8 cellular contexts compared by ENCODE assay signal in genomic region chr11:32893947-32894827, GRCh38. TPM values are rescaled to one million over a fixed set of nuclear protein-coding genes. Genes with fewer than 3 reads are reported as not detected.
A peak's percentile ranks its signal among the peaks of the same experiment; 100 is the strongest.
DNase-seq lines count a peak whose midpoint lies in the region; ATAC-seq, FAIRE-seq and TF ChIP-seq lines count a peak whose summit lies in the region.

No MANE protein-coding gene starts in this region.

- no peaks in the 10 kb centered on the region for H3K36me3 ChIP-seq in esophagus muscularis mucosa

- peaks cover 31% of the 10 kb centered on the region for H3K4me1 Mint-ChIP-seq in type B pancreatic cell (ENCODE audit: unreplicated experiment)

- TF ChIP-seq CTCF in VCaP (conservative IDR thresholded peaks at IDR 0.05) (no peak), esophagus muscularis mucosa (IDR thresholded peaks at IDR 0.05) (no peak), type B pancreatic cell (conservative IDR thresholded peaks at IDR 0.05) (no peak)

- TF ChIP-seq POLR2A in H54 (IDR thresholded peaks at IDR 0.05; ENCODE audit: low read depth, low read length) = 0 out of 2 replicates have a peak, but pooled peaks have one; percentile 19
- no peak for TF ChIP-seq POLR2A in esophagus muscularis mucosa (IDR thresholded peaks at IDR 0.05; ENCODE audit: low read depth)

- no peak for TF ChIP-seq EP300 in esophagus muscularis mucosa (IDR thresholded peaks at IDR 0.05)

- peak overlapping the region; percentile 96 for H3K4me3 Mint-ChIP-seq in type B pancreatic cell

- no peaks in the 10 kb centered on the region for H3K9me3 Mint-ChIP-seq in type B pancreatic cell

- no peaks in the 10 kb centered on the region for H3K9me3 ChIP-seq in esophagus muscularis mucosa

- H3K27ac ChIP-seq in VCaP (peak overlapping the region; percentile 58; the same call in 1 of the 2 replicates), esophagus muscularis mucosa (replicated peaks in 1 of 4) (peak overlapping the region; percentile 85 to 97 (median 96))

- peaks cover 3% of the 10 kb centered on the region for H3K27me3 Mint-ChIP-seq in type B pancreatic cell

- peak overlapping the region; percentile 71 to 99 (median 96) for H3K4me3 ChIP-seq in esophagus muscularis mucosa

- peaks cover 12 to 32% (median 21%) of the 10 kb centered on the region in 4 donors for H3K4me1 ChIP-seq in esophagus muscularis mucosa

- FAIRE-seq in H54 (lab: Jason Lieb, UNC) = peak; percentile 93

- peak overlapping the region; percentile 93 for H3K27ac Mint-ChIP-seq in type B pancreatic cell

- intact Hi-C loops in esophagus muscularis mucosa (cut with DNase I) = loop anchor here (5.0 kb wide), 1 partner anchor 143 kb away; the partner anchor contains the start of gene TCP11L1

- DNase-seq in COR-L47 (lab: John Stamatoyannopoulos, UW) = peak; percentile 81
- peak; percentile 76 for DNase-seq in H54 (ENCODE audit: insufficient read length, low spot score)
- DNase-seq in NCI-H2196 (lab: John Stamatoyannopoulos, UW; ENCODE audit: unreplicated experiment) = peak; percentile 74
- no peak for DNase-seq in esophagus muscularis mucosa (ENCODE audit: extremely low spot score)
- peak; percentile 32 for DNase-seq in mucosa of gallbladder (ENCODE audit: low spot score)
- no peak for DNase-seq in type B pancreatic cell (ENCODE audit: extremely low spot score, unreplicated experiment)

- peaks cover 17% of the 10 kb centered on the region for H3K36me3 Mint-ChIP-seq in type B pancreatic cell

- no peak for ATAC-seq in HG02571 (IDR thresholded peaks at IDR 0.05; ENCODE audit: unreplicated experiment)

- WGBS in esophagus muscularis mucosa = 3% methylated on average over 20 of the region's 21 CpGs

- no peaks in the 10 kb centered on the region for H3K27me3 ChIP-seq in esophagus muscularis mucosa

RNA-seq across cellular contexts. Expression of gene QSER1, which starts 1.6 kb away (rescaled TPM):
- total RNA-seq in esophagus muscularis mucosa = 10 to 100 TPM; 18.9 to 23.7 (median 21.9) TPM
- 26.9 TPM for total RNA-seq in mucosa of gallbladder
- 29.4 and 54.4 TPM in 2 replicates for total RNA-seq in type B pancreatic cell (ENCODE audit: low replicate concordance)

Comparison
In these comparisons a context has a peak if more than half of its experiments do, and no peak if none do; other contexts are left out.
1. DNase-seq: peak in COR-L47 (single experiment), H54 (single experiment), NCI-H2196 (single experiment) and mucosa of gallbladder (single experiment); none in esophagus muscularis mucosa (single experiment) and type B pancreatic cell (single experiment).